ENCODE assay signal across 8 cellular contexts in the genomic region with DNA sequence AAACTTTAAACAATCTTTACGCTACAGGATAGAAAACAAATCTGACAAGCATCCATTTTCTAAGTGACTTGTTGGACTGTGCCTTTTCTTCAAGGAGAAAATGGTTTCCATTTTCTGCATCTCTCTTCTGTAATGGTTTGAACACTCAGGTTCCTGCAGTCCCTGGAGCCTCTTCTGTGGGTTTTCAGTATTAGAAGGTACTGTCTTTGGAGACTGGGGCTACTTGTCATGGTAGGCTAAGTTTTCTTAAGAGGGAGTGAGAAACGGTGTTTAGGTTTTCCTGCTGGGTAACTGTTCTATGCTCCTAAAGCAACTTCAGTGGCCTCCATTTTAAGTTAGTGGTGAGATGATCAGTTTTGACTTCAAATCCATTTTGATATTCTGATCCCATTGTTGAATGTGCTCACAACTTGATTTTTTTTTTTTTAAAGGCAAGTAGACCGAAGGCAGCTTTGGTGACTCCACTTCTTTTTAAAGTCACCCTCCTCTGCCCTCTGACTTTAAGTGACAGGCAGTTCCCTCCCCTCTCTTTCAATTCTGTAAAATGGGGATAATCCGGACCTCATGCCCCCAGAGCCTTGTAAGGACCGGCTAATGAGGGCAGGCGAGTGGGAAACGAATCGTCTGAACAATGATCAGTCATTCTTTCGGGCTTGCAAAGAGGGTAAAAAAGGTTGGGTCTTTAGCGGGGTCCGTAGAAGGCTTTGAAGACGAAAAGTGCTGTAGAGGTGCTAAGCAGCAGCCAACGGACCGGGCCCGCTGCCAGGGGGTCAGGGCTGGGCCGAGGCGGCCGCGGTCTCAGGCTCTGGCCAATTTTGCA. TPM values are rescaled to one million over a fixed set of nuclear protein-coding genes. Genes with fewer than 3 reads are reported as not detected.
DNase-seq lines count a peak whose midpoint lies in the region; ATAC-seq, FAIRE-seq and TF ChIP-seq lines count a peak whose summit lies in the region.

No MANE protein-coding gene starts in this region.

- no peak for DNase-seq in right atrium auricular region (ENCODE audit: low spot score)
- no peak for DNase-seq in Right ventricle myocardium inferior (ENCODE audit: missing footprints)
- no peak for DNase-seq in kidney
- DNase-seq in thoracic aorta (ENCODE audit: low spot score), result no peak
- no peak for DNase-seq in posterior vena cava (ENCODE audit: low spot score)
- DNase-seq in kidney glomerular epithelial cell (lab: John Stamatoyannopoulos, UW), result no peak

- no peaks in the 10 kb centered on the region for H3K36me3 ChIP-seq in right atrium auricular region
- H3K36me3 ChIP-seq in kidney (ENCODE audit: control insufficient read depth in 1 of 2, insufficient read depth in 2 of 2, low read length in 2 of 2), result no peaks in the 10 kb centered on the region
- no peaks in the 10 kb centered on the region for H3K36me3 ChIP-seq in thoracic aorta

- peak overlapping the region; percentile 16 to 80 for H3K9ac ChIP-seq in kidney (ENCODE audit: low read length in 2 of 2)

- peaks cover 10% of the 10 kb centered on the region for H3K4me1 Mint-ChIP-seq in activated T-helper 17 cell treated with anti-CD3 and anti-CD28 coated beads, Interleukin-2, amount 50 U/mL, for 72 hours

- H3K27me3 Mint-ChIP-seq in activated T-helper 17 cell treated with anti-CD3 and anti-CD28 coated beads, Interleukin-2, amount 50 U/mL, for 72 hours, result no peaks in the 10 kb centered on the region

- H3K4me3 ChIP-seq in right atrium auricular region (peak overlapping the region; percentile 88 to 93), kidney (ENCODE audit: low read length in 2 of 2) (peak overlapping the region; percentile 65 to 66), thoracic aorta (peak overlapping the region; percentile 94)

- peak overlapping the region; percentile 85 for H3K27ac Mint-ChIP-seq in activated T-helper 17 cell treated with anti-CD3 and anti-CD28 coated beads, Interleukin-2, amount 50 U/mL, for 72 hours

- H3K4me3 Mint-ChIP-seq in activated T-helper 17 cell treated with anti-CD3 and anti-CD28 coated beads, Interleukin-2, amount 50 U/mL, for 72 hours, result peak overlapping the region; percentile 90

- intact Hi-C loops in Right ventricle myocardium inferior (cut with DNase I) (loop anchor here (5.0 kb wide), 1 partner anchor 47 kb away; no protein-coding TSS in a partner anchor), kidney (cut with DNase I) (no loop called here), posterior vena cava (cut with DNase I) (loop anchor here (5.0 kb wide), 2 partner anchors 77 to 92 kb away; partner anchors contain the start of gene PIGV (in 2 of the 2))

- H3K9me3 ChIP-seq in right atrium auricular region (no peaks in the 10 kb centered on the region), kidney (ENCODE audit: control insufficient read depth in 1 of 2, low read length in 2 of 2) (no peaks in the 10 kb centered on the region), thoracic aorta (no peaks in the 10 kb centered on the region)

- H3K27ac ChIP-seq in right atrium auricular region, result peak overlapping the region; percentile 96 to 97
- H3K27ac ChIP-seq in kidney (ENCODE audit: low read depth in 2 of 2, low read length in 2 of 2), result peak overlapping the region; percentile 94 to 97
- H3K27ac ChIP-seq in thoracic aorta, result peak overlapping the region; percentile 91 to 98

- no peak for FAIRE-seq in kidney (lab: Jason Lieb, UNC)

- H3K9me3 Mint-ChIP-seq in activated T-helper 17 cell treated with anti-CD3 and anti-CD28 coated beads, Interleukin-2, amount 50 U/mL, for 72 hours, result no peaks in the 10 kb centered on the region

- H3K36me3 Mint-ChIP-seq in activated T-helper 17 cell treated with anti-CD3 and anti-CD28 coated beads, Interleukin-2, amount 50 U/mL, for 72 hours (ENCODE audit: low read depth), result peaks cover 5% of the 10 kb centered on the region

- no peak for TF ChIP-seq CTCF in right atrium auricular region (IDR thresholded peaks at IDR 0.05)
- TF ChIP-seq CTCF in kidney (IDR thresholded peaks at IDR 0.05; ENCODE audit: borderline replicate concordance, extremely low read depth, insufficient read depth), result no peak
- TF ChIP-seq CTCF in thoracic aorta (IDR thresholded peaks at IDR 0.05), result no peak

- H3K27me3 ChIP-seq in right atrium auricular region, result no peaks in the 10 kb centered on the region
- no peaks in the 10 kb centered on the region for H3K27me3 ChIP-seq in thoracic aorta (replicated peaks; ENCODE audit: insufficient read depth)

- no peak for ATAC-seq in Right ventricle myocardium inferior
- no peak for ATAC-seq in activated T-helper 17 cell treated with anti-CD3 and anti-CD28 coated beads, Interleukin-2, amount 50 U/mL, for 72 hours (replicated peaks)
- no peak for ATAC-seq in thoracic aorta (ENCODE audit: insufficient number of reproducible peaks, low FRiP score, low read depth)
- ATAC-seq in GM21737 (IDR thresholded peaks at IDR 0.05; ENCODE audit: unreplicated experiment), result no peak

- peaks cover 8 to 50% of the 10 kb centered on the region in 2 donors for H3K4me1 ChIP-seq in right atrium auricular region
- peaks cover 29 to 35% of the 10 kb centered on the region in 2 donors for H3K4me1 ChIP-seq in kidney (ENCODE audit: control insufficient read depth in 1 of 2, insufficient read depth in 1 of 2, low read depth in 1 of 2, low read length in 2 of 2)
- H3K4me1 ChIP-seq in thoracic aorta (ENCODE audit: control insufficient read depth in 1 of 2, low read depth in 2 of 2), result peaks cover 30 to 43% of the 10 kb centered on the region in 2 donors

RNA-seq across cellular contexts. Expression of gene ARID1A, which starts 1.0 kb away (rescaled TPM):
- total RNA-seq in right atrium auricular region, result 10 to 100 TPM; 32.7 to 48.8 TPM
- total RNA-seq in Right ventricle myocardium inferior, result 27.5 TPM
- total RNA-seq in activated T-helper 17 cell treated with anti-CD3 and anti-CD28 coated beads, Interleukin-2, amount 50 U/mL, for 72 hours, result 10 to 100 TPM; 72.5 to 83.4 TPM
- 71.7 TPM for total RNA-seq in kidney
- polyA plus RNA-seq in kidney (ENCODE audit: insufficient read depth, low read depth, low replicate concordance), result 9.9 TPM
- 10 to 100 TPM; 53.6 to 69.2 TPM for total RNA-seq in thoracic aorta
- total RNA-seq in posterior vena cava, result 10 to 100 TPM; 48.1 to 48.6 TPM
